Comparison of ENCODE assay signal across 10 cellular contexts in the genomic region with DNA sequence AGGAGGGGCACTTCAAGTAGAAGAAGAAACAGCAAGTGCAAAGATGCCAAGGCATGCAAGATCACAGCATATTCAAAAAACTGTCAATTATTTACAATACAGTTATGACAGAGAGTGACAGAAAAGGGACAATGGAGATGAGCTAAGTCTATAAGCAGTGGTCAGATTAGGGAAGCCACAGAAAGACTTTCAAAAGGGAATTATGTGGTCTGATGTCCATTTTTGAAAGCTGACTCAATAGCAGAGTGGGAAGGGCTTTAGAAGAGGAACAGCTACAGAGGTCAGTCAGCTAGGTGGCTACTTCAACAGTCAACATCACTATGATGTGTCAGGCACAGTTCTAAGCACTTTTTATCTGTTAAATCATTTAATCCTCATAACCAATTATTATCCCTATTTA. TPM values are rescaled to one million over a fixed set of nuclear protein-coding genes. Genes with fewer than 3 reads are reported as not detected.
DNase-seq lines count a peak whose midpoint lies in the region; ATAC-seq and TF ChIP-seq lines count a peak whose summit lies in the region.
"Had no signal": no experiment of that assay in that cellular context is flagged by ENCODE, and none has a peak within 500 bp of the region (broad histone marks: within the 10 kb centered on the region; RNA-seq: fewer than 3 reads in every experiment).

No MANE protein-coding gene starts in this region.

- peak overlapping the region; percentile 20 for H3K27ac Mint-ChIP-seq in activated T-cell treated with anti-CD3 and anti-CD28 coated beads, Interleukin-2, amount 50 U/mL, for 24 hours
- no peak overlapping the region for H3K27ac Mint-ChIP-seq in endodermal cell

- H3K4me1 ChIP-seq in thyroid gland (no peaks in the 10 kb centered on the region), endodermal cell (ENCODE audit: control insufficient read depth, insufficient read depth, low read length) (no peaks in the 10 kb centered on the region)

- no peaks in the 10 kb centered on the region for H3K27me3 Mint-ChIP-seq in activated T-cell treated with anti-CD3 and anti-CD28 coated beads, Interleukin-2, amount 50 U/mL, for 24 hours
- no peaks in the 10 kb centered on the region for H3K27me3 Mint-ChIP-seq in endodermal cell (ENCODE audit: insufficient read depth)
- H3K27me3 Mint-ChIP-seq: naive B cell had no signal

- DNase-seq in activated T-cell treated with anti-CD3 and anti-CD28 coated beads, Interleukin-2, amount 50 U/mL, for 24 hours, result no peak
- DNase-seq in activated T-cell treated with anti-CD3 and anti-CD28 coated beads for 4 hours (no peak), SW480 (ENCODE audit: low spot score) (peak; percentile 58), non-pigmented ciliary epithelial cell (ENCODE audit: low read depth) (peak; percentile 60), thyroid gland (no peak), endodermal cell (no peak)
- no peak for DNase-seq in activated CD4-positive, alpha-beta T cell treated with anti-CD3 and anti-CD28 coated beads for 48 hours
- DNase-seq: naive B cell had no signal

- TF ChIP-seq POLR2A in thyroid gland (IDR thresholded peaks at IDR 0.05), result no peak

- H3K9me3 ChIP-seq in thyroid gland (no peaks in the 10 kb centered on the region), endodermal cell (ENCODE audit: control insufficient read depth, low read length) (no peaks in the 10 kb centered on the region)

- H3K9me3 Mint-ChIP-seq in activated T-cell treated with anti-CD3 and anti-CD28 coated beads, Interleukin-2, amount 50 U/mL, for 24 hours, result no peaks in the 10 kb centered on the region
- peaks cover 12% of the 10 kb centered on the region for H3K9me3 Mint-ChIP-seq in endodermal cell

- no peak overlapping the region for H3K4me3 Mint-ChIP-seq in activated T-cell treated with anti-CD3 and anti-CD28 coated beads, Interleukin-2, amount 50 U/mL, for 24 hours
- H3K4me3 Mint-ChIP-seq in endodermal cell, result no peak overlapping the region
- H3K4me3 Mint-ChIP-seq: naive B cell had no signal

- no peak overlapping the region for H3K27ac ChIP-seq in thyroid gland
- no peak overlapping the region for H3K27ac ChIP-seq in endodermal cell (ENCODE audit: low read depth, low read length)
- H3K27ac ChIP-seq: BLaER1 treated with 17β-estradiol and CSF1 and Interleukin-3, amounts not matched to agents 10 nM and 100 nM had no signal

- no peak overlapping the region for H3K9ac ChIP-seq in endodermal cell (ENCODE audit: extremely low read depth, low read length, poor library complexity, severe bottlenecking)
- H3K9ac ChIP-seq: BLaER1 treated with 17β-estradiol and CSF1 and Interleukin-3, amounts not matched to agents 10 nM and 100 nM had no signal

- H3K4me1 Mint-ChIP-seq in activated T-cell treated with anti-CD3 and anti-CD28 coated beads, Interleukin-2, amount 50 U/mL, for 24 hours (ENCODE audit: low read depth), result peaks cover 35% of the 10 kb centered on the region
- H3K4me1 Mint-ChIP-seq in endodermal cell, result peaks cover 6% of the 10 kb centered on the region

- H3K36me3 ChIP-seq in thyroid gland (no peaks in the 10 kb centered on the region), endodermal cell (ENCODE audit: control insufficient read depth, insufficient read depth, low read length) (peaks cover 7% of the 10 kb centered on the region)

- ATAC-seq in HG02884 (IDR thresholded peaks at IDR 0.05; ENCODE audit: unreplicated experiment), result peak; percentile 76

- H3K36me3 Mint-ChIP-seq in activated T-cell treated with anti-CD3 and anti-CD28 coated beads, Interleukin-2, amount 50 U/mL, for 24 hours (ENCODE audit: low read depth), result peaks cover 37% of the 10 kb centered on the region
- peaks cover 21% of the 10 kb centered on the region for H3K36me3 Mint-ChIP-seq in endodermal cell (ENCODE audit: low read depth)

- intact Hi-C loops in thyroid gland (cut with DNase I), result no loop called here

- H3K27me3 ChIP-seq in thyroid gland, result no peaks in the 10 kb centered on the region
- H3K27me3 ChIP-seq in endodermal cell (ENCODE audit: control insufficient read depth, insufficient read depth, low read length, poor library complexity, severe bottlenecking), result no peaks in the 10 kb centered on the region

- TF ChIP-seq CTCF in thyroid gland (IDR thresholded peaks at IDR 0.05) (no peak), endodermal cell (conservative IDR thresholded peaks at IDR 0.05) (no peak)

- no peak overlapping the region for H3K4me3 ChIP-seq in thyroid gland (replicated peaks in 1 of 3)
- H3K4me3 ChIP-seq in endodermal cell (ENCODE audit: low read length), result no peak overlapping the region
- H3K4me3 ChIP-seq: BLaER1 treated with 17β-estradiol and CSF1 and Interleukin-3, amounts not matched to agents 10 nM and 100 nM had no signal

RNA-seq across cellular contexts. Expression of gene SPOCK2, which starts 45.2 kb away (rescaled TPM):
- 10 to 100 TPM in 3 of 4 donors, 1 to 10 TPM in 1; 4.3 to 17.6 (median 13.5) TPM for total RNA-seq in thyroid gland
- 1 to 10 TPM; 1.6 to 3.7 TPM for total RNA-seq in endodermal cell
- 2.2 TPM for polyA plus RNA-seq in endodermal cell (2013, experiment 1 of 2)
- 3.2 TPM for polyA plus RNA-seq in endodermal cell (2013, experiment 2 of 2)

Comparison
In these comparisons a context has a peak if more than half of its experiments do, and no peak if none do; other contexts are left out.
1. DNase-seq: peak in SW480 (single experiment) and non-pigmented ciliary epithelial cell (single experiment); none in activated T-cell treated with anti-CD3 and anti-CD28 coated beads, Interleukin-2, amount 50 U/mL, for 24 hours (single experiment), activated T-cell treated with anti-CD3 and anti-CD28 coated beads for 4 hours (single experiment), thyroid gland (0 of 2), endodermal cell (single experiment) and activated CD4-positive, alpha-beta T cell treated with anti-CD3 and anti-CD28 coated beads for 48 hours (single experiment).